Comparison of ENCODE assay signal across 27 cellular contexts in the genomic region with DNA sequence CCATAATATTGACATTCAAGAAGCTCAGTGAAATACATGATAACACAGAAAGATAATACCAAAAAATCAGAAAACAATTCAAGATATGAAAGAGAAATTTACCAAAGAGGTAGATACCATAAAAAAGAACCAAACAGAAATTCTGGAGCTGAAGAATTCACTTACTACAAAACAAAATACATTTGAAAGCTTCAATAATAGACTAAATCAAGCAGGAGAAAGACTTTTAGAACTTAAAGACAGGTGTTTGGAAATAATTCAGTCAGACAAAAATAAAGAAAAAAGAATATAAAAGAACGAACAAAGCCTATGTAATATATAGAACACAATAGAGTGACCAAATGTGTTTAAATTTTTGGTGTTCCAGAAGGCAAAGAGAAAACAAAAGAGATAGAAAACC.
"Had no signal": no experiment of that assay in that cellular context is flagged by ENCODE, and none has a peak within 500 bp of the region (broad histone marks: within the 10 kb centered on the region; RNA-seq: fewer than 3 reads in every experiment).

No MANE protein-coding gene starts in this region.

- H3K9me3 ChIP-seq: testis, thoracic aorta, thyroid gland, uterus, vagina had no signal

- H3K36me3 ChIP-seq: stomach, suprapubic skin, thoracic aorta, thyroid gland, tibial artery, tibial nerve, transverse colon, upper lobe of left lung, upper lobe of right lung, uterus, vagina had no signal

- H3K27me3 ChIP-seq: stomach, suprapubic skin, testis, thyroid gland, tibial artery, tibial nerve, transverse colon, upper lobe of left lung, upper lobe of right lung, uterus, vagina had no signal

- DNase-seq: stimulated activated CD4-positive, alpha-beta T cell treated with anti-CD3 and anti-CD28 coated beads, Interleukin-2, amount 100 ng/mL, for 48 hours; stimulated activated CD4-positive, alpha-beta T cell treated with anti-CD3 and anti-CD28 coated beads, Interleukin-4, amount 100 ng/mL, for 1 hour; stimulated activated CD4-positive, alpha-beta T cell treated with anti-CD3 and anti-CD28 coated beads, Interleukin-4, amount 100 ng/mL, for 24 hours; stimulated activated CD4-positive, alpha-beta T cell treated with anti-CD3 and anti-CD28 coated beads, Interleukin-4, amount 100 ng/mL, for 4 hours; stimulated activated CD8-positive, alpha-beta memory T cell treated with anti-CD3 and anti-CD28 coated beads, Interleukin-4, amount 100 ng/mL, for 48 hours; stimulated activated naive B cell treated with anti-CD40 and anti-IgM and Interleukin-4, amounts not matched to agents 10 μg/mL and 1 μg/mL and 100 μg/mL, for 72 hours; stimulated activated naive CD4-positive, alpha-beta T cell; stimulated activated naive CD4-positive, alpha-beta T cell treated with Interleukin-2 at 50 U/mL for 16 hours; stimulated activated naive CD8-positive, alpha-beta T cell treated with anti-CD3 and anti-CD28 coated beads, Interleukin-15, amount 100 ng/mL, for 72 hours; stimulated activated naive CD8-positive, alpha-beta T cell treated with anti-CD3 and anti-CD28 coated beads, Interleukin-15, Interleukin-2, amounts not matched to agents 100 U/mL and 50 U/mL, for 24 hours; stomach; substantia nigra; testis; thyroid gland; tibial artery; transverse colon; trophoblast cell; upper lobe of left lung; upper lobe of right lung; uterus had no signal

- H3K27ac ChIP-seq: stomach, suprapubic skin, testis, thoracic aorta, thyroid gland, tibial artery, tibial nerve, transverse colon, upper lobe of left lung, upper lobe of right lung, uterus, vagina had no signal

- FAIRE-seq: urothelium cell line had no signal

- H3K4me1 ChIP-seq: stomach, suprapubic skin, testis, thyroid gland, tibial artery, tibial nerve, transverse colon, upper lobe of left lung, upper lobe of right lung, uterus, vagina had no signal

- ATAC-seq: stimulated activated effector memory CD8-positive, alpha-beta T cell treated with anti-CD3 and anti-CD28 coated beads, Interleukin-12 subunit alpha, Interleukin-12 subunit beta, amount 100 ng/mL, for 72 hours; stimulated activated memory B cell treated with anti-CD40 and anti-IgM and Interleukin-4, amounts not matched to agents 10 μg/mL and 1 μg/mL and 100 μg/mL, for 72 hours; stimulated activated naive B cell treated with anti-CD40 and anti-IgM and Interleukin-4, amounts not matched to agents 10 μg/mL and 1 μg/mL and 100 μg/mL, for 72 hours; stimulated activated naive CD8-positive, alpha-beta T cell treated with anti-CD3 and anti-CD28 coated beads, Interleukin-15, amount 100 ng/mL, for 72 hours; stimulated activated naive CD8-positive, alpha-beta T cell treated with anti-CD3 and anti-CD28 coated beads, Interleukin-15, Interleukin-2, amounts not matched to agents 100 U/mL and 50 U/mL, for 24 hours; upper lobe of right lung had no signal

- H3K4me3 ChIP-seq: stomach, suprapubic skin, testis, thoracic aorta, thyroid gland, tibial artery, tibial nerve, transverse colon, upper lobe of left lung, upper lobe of right lung, uterus, vagina had no signal
